ENCODE assay signal across 1 cellular context in the genomic region with DNA sequence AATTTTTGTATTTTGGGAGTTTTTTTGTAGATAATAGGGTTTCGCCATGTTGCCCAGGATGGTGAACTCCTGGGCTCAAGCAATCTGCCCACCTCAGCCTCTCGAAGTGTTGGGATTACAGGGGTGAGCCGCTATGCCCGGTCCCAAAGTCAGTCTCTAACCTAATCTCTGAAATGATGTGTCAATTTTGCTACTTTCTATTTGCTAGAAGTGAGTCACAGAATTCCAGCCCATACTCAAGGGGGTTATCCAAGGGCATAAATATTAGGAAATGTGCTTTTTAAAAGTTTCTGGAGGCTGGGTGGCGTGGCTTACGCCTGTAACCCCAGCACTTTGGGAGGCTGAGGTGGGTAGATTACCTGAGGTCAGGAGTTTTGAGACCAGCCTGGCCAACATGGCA.
TF ChIP-seq lines count a peak whose summit lies in the region.

No MANE protein-coding gene starts in this region.

TF ChIP-seq in K562, 482 proteins besides CTCF, POLR2A, EP300 and RAD21:
- TF ChIP-seq ZC3H11A (IDR thresholded peaks at IDR 0.05; ENCODE audit: low read depth, low read length) = no peak
- TF ChIP-seq JUND (IDR thresholded peaks at IDR 0.05; ENCODE audit: borderline replicate concordance, low read depth, low read length) = no peak
- TF ChIP-seq JUND (tag; IDR thresholded peaks at IDR 0.05; ENCODE audit: borderline replicate concordance, low read depth, low read length) = 0 out of 3 replicates have a peak, but pooled peaks have one; percentile 4
- peak; percentile 5 for TF ChIP-seq CCNT2 (IDR thresholded peaks at IDR 0.05; ENCODE audit: borderline replicate concordance, extremely low read depth, insufficient read length, low read depth, low read length)
- TF ChIP-seq FOXK2 (conservative IDR thresholded peaks at IDR 0.05 in 1 of 2, IDR thresholded peaks at IDR 0.05 in 1 of 2; ENCODE audit: low read depth in 2 of 2) = no peak
- no peak for TF ChIP-seq ELF2 (CRISPR knock-in tag; IDR thresholded peaks at IDR 0.05)
- TF ChIP-seq CBFA2T3 (IDR thresholded peaks at IDR 0.05) = no peak
- no peak for TF ChIP-seq KDM5B (IDR thresholded peaks at IDR 0.05; ENCODE audit: insufficient replicate concordance, low read depth, low read length)
